ENCODE assay signal across 24 cellular contexts in the genomic region with DNA sequence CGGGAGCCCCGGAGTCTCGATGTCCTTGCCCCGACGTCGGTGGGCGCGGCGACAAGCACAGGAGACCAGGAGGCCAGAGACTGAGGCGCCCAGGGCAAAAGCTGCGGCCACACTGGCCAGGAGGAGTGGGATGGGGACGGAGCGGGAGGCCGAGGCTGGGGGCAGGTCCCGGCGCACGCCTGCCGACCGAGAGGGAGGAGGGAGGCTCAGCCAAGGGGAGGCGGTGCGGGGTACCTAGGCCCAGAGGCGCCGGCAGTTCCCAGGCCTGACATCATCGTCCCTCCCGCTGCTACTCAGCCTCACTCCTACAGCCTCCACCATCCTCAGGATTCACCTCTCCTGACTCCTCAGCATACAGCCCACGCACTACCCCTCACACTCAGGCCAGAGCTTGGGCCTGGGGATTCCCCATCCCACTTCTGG. TPM values are rescaled to one million over a fixed set of nuclear protein-coding genes. Genes with fewer than 3 reads are reported as not detected.
A peak's percentile ranks its signal among the peaks of the same experiment; 100 is the strongest.
DNase-seq lines count a peak whose midpoint lies in the region; ATAC-seq and TF ChIP-seq lines count a peak whose summit lies in the region.
"Had no signal": no experiment of that assay in that cellular context is flagged by ENCODE, and none has a peak within 500 bp of the region (broad histone marks: within the 10 kb centered on the region; RNA-seq: fewer than 3 reads in every experiment).

No MANE protein-coding gene starts in this region.

- H3K27me3 ChIP-seq in IMR-90 (ENCODE audit: control insufficient read depth, insufficient read depth, low read length) (peaks cover 9% of the 10 kb centered on the region), iPS-15b (ENCODE audit: control insufficient read depth, insufficient read depth, low read length) (peaks cover 6% of the 10 kb centered on the region), osteoblast (ENCODE audit: insufficient read depth, low read length) (no peaks in the 10 kb centered on the region)
- H3K27me3 ChIP-seq: ascending aorta, heart left ventricle, sigmoid colon, upper lobe of right lung had no signal

- H3K4me2 ChIP-seq in IMR-90 (ENCODE audit: low read depth, low read length) (no peak overlapping the region), osteoblast (ENCODE audit: insufficient read depth, low read length) (no peak overlapping the region)

- no peak for TF ChIP-seq RAD21 in IMR-90 (IDR thresholded peaks at IDR 0.05; ENCODE audit: low read length)

- H4K20me1 ChIP-seq in IMR-90 (ENCODE audit: insufficient read depth, low read length), result no peaks in the 10 kb centered on the region
- no peaks in the 10 kb centered on the region for H4K20me1 ChIP-seq in osteoblast (ENCODE audit: insufficient read depth, low read length)

- TF ChIP-seq POLR2A in IMR-90 (IDR thresholded peaks at IDR 0.05; ENCODE audit: low read depth, low read length), result no peak

- TF ChIP-seq CTCF in IMR-90 (conservative IDR thresholded peaks at IDR 0.05; ENCODE audit: low read depth, low read length), result no peak
- TF ChIP-seq CTCF in osteoblast (IDR thresholded peaks at IDR 0.05; ENCODE audit: extremely low read depth, low read depth, low read length), result no peak

- H2AK5ac ChIP-seq in IMR-90 (ENCODE audit: low read depth, low read length), result no peak overlapping the region

- peak; percentile 15 for DNase-seq in DMS53 (lab: John Stamatoyannopoulos, UW)
- no peak for DNase-seq in DMS53 treated with DMSO at 0.1 percent for 48 hours (lab: John Stamatoyannopoulos, UW; ENCODE audit: unreplicated experiment)
- peak; percentile 28 for DNase-seq in IMR-90
- DNase-seq in osteoblast (ENCODE audit: insufficient read length, low spot score, missing footprints), result peak; percentile 80
- DNase-seq in DMS 273 (lab: John Stamatoyannopoulos, UW; ENCODE audit: unreplicated experiment), result no peak
- no peak for DNase-seq in SW 1271 (lab: John Stamatoyannopoulos, UW)
- no peak for DNase-seq in SIG-M5 (lab: John Stamatoyannopoulos, UW)
- DNase-seq: activated CD8-positive, alpha-beta T cell treated with anti-CD3 and anti-CD28 coated beads for 36 hours; activated naive CD4-positive, alpha-beta T cell treated with Interleukin-2 at 50 U/mL for 16 hours; activated T-cell treated with anti-CD3 and anti-CD28 coated beads, Interleukin-2, amount 50 U/mL, for 1 hour; heart left ventricle; NCI-H1436 treated with DMSO at 0.1 percent for 48 hours; NCI-H526; SHP77 treated with DMSO at 0.1 percent for 48 hours; sigmoid colon; stimulated activated naive CD4-positive, alpha-beta T cell treated with Interleukin-2 at 50 U/mL for 16 hours; T-helper 17 cell; upper lobe of right lung had no signal

- H3K9ac ChIP-seq in IMR-90 (ENCODE audit: low read depth, low read length), result no peak overlapping the region
- no peak overlapping the region for H3K9ac ChIP-seq in iPS-15b (ENCODE audit: low read depth, low read length)

- H2AK9ac ChIP-seq in IMR-90 (replicated peaks; ENCODE audit: low read depth, low read length, poor library complexity), result no peak overlapping the region

- no peaks in the 10 kb centered on the region for H3K79me2 ChIP-seq in osteoblast (ENCODE audit: insufficient read depth, low read length)

- no peaks in the 10 kb centered on the region for H3K9me1 ChIP-seq in IMR-90 (ENCODE audit: insufficient read depth, low read length)

- no peak overlapping the region for H3K18ac ChIP-seq in IMR-90 (ENCODE audit: low read depth, low read length)

- H3K9me3 ChIP-seq in IMR-90 (ENCODE audit: control insufficient read depth, insufficient read depth, low read length), result no peaks in the 10 kb centered on the region
- H3K9me3 ChIP-seq in iPS-15b (ENCODE audit: control insufficient read depth, insufficient read depth, low read length), result no peaks in the 10 kb centered on the region
- H3K9me3 ChIP-seq in osteoblast (ENCODE audit: low read depth, low read length), result no peaks in the 10 kb centered on the region
- H3K9me3 ChIP-seq: ascending aorta, heart left ventricle, neutrophil, sigmoid colon, upper lobe of right lung had no signal

- POLR2A ChIA-PET in IMR-90 (lab: Charles Lee; ENCODE audit: unreplicated experiment), result no interaction called here

- H3K4me1 ChIP-seq in IMR-90 (ENCODE audit: control insufficient read depth, insufficient read depth, low read length), result no peaks in the 10 kb centered on the region
- H3K4me1 ChIP-seq in iPS-15b (ENCODE audit: control insufficient read depth, insufficient read depth, low read length), result no peaks in the 10 kb centered on the region
- peaks cover 10% of the 10 kb centered on the region for H3K4me1 ChIP-seq in osteoblast (ENCODE audit: insufficient read depth, low read length)
- H3K4me1 ChIP-seq: ascending aorta had no signal

- CTCF ChIA-PET in IMR-90 (lab: Yijun Ruan, JAX), result no interaction called here

- in situ Hi-C loops in IMR-90 (cut with MboI; ENCODE audit: low sequenced_read_pairs), result no loop called here

- H3K23ac ChIP-seq in IMR-90 (ENCODE audit: low read depth, low read length), result no peak overlapping the region

- no peak overlapping the region for H2BK5ac ChIP-seq in IMR-90 (ENCODE audit: low read depth, low read length, poor library complexity, severe bottlenecking)

- H3K27ac ChIP-seq in IMR-90 (ENCODE audit: insufficient read depth, low read length), result no peak overlapping the region
- H3K27ac ChIP-seq in osteoblast (ENCODE audit: low read depth, low read length), result no peak overlapping the region
- H3K27ac ChIP-seq: 22Rv1, ascending aorta, heart left ventricle, neutrophil, sigmoid colon, upper lobe of right lung had no signal

- H3K4ac ChIP-seq in IMR-90 (ENCODE audit: low read depth, low read length), result no peak overlapping the region

- H4K91ac ChIP-seq in IMR-90 (ENCODE audit: insufficient read depth, low read depth, low read length), result no peak overlapping the region

- dilution Hi-C loops in IMR-90 (cut with HindIII; ENCODE audit: low sequenced_read_pairs, unreplicated experiment), result no loop called here

- H2AFZ ChIP-seq in IMR-90 (replicated peaks; ENCODE audit: low read length, poor library complexity) (no peak overlapping the region), osteoblast (ENCODE audit: low read length) (no peak overlapping the region)

- 75% methylated on average over 14 of the region's 26 CpGs; no CpG with 5 or more reads in 1 of the 2 experiments for WGBS in IMR-90 (ENCODE audit: extremely low coverage in 2 of 2, insufficient read length in 1 of 2), 2 experiments

- BruUV-seq in IMR-90 (replicated peaks; lab: Mats Ljungman, UMichigan), result no TSS peak

- H4K8ac ChIP-seq in IMR-90 (ENCODE audit: low read depth in 2 of 2, low read length in 2 of 2), result no peak overlapping the region

- H3K36me3 ChIP-seq in IMR-90 (ENCODE audit: control insufficient read depth, insufficient read depth, low read length), result peaks cover 7% of the 10 kb centered on the region; the same call in 1 of the 2 replicates
- H3K36me3 ChIP-seq in iPS-15b (ENCODE audit: control insufficient read depth, insufficient read depth, low read length), result peaks cover 10% of the 10 kb centered on the region
- no peaks in the 10 kb centered on the region for H3K36me3 ChIP-seq in osteoblast (ENCODE audit: insufficient read depth, low read length)
- H3K36me3 ChIP-seq: neutrophil, upper lobe of right lung had no signal

- intact Hi-C loops in IMR-90 (cut with micrococcal nuclease), result no loop called here

- H4K5ac ChIP-seq in IMR-90 (ENCODE audit: low read depth, low read length), result no peak overlapping the region

- H2BK15ac ChIP-seq in IMR-90 (ENCODE audit: low read depth, low read length), result no peak overlapping the region

- H3K4me3 ChIP-seq in IMR-90 (ENCODE audit: insufficient read depth, low read depth, low read length), result no peak overlapping the region
- H3K4me3 ChIP-seq in iPS-15b (ENCODE audit: low read depth, low read length), result peak overlapping the region; percentile 42
- H3K4me3 ChIP-seq in osteoblast (ENCODE audit: insufficient read depth, low read length), result no peak overlapping the region
- H3K4me3 ChIP-seq: ascending aorta, heart left ventricle, upper lobe of right lung had no signal

- H2BK20ac ChIP-seq in IMR-90 (ENCODE audit: low read depth, low read length), result no peak overlapping the region

- H3K56ac ChIP-seq in IMR-90 (ENCODE audit: extremely low read depth, insufficient read depth, low read length), result no peak overlapping the region

- H3K14ac ChIP-seq in IMR-90 (replicated peaks; ENCODE audit: low read depth, low read length), result no peak overlapping the region

- H2BK120ac ChIP-seq in IMR-90 (ENCODE audit: low read depth, low read length), result no peak overlapping the region

- H3K79me1 ChIP-seq in IMR-90 (ENCODE audit: low read depth in 1 of 2, low read length in 2 of 2), result no peaks in the 10 kb centered on the region

- ATAC-seq in IMR-90 (ENCODE audit: low read depth), result no peak
- ATAC-seq: activated CD8-positive, alpha-beta T cell treated with anti-CD3 and anti-CD28 coated beads for 36 hours; T-helper 17 cell had no signal

TF ChIP-seq in IMR-90, 13 proteins besides CTCF, POLR2A, EP300 and RAD21 (continues in another document):
- TF ChIP-seq SMC3 (IDR thresholded peaks at IDR 0.05; ENCODE audit: low read depth, low read length), result no peak

RNA-seq across cellular contexts. Expression of a gene that starts 13.1 kb away (rescaled TPM):
- total RNA-seq in IMR-90 (2012; rRNA removed) (0.36 and 0.56 TPM in 2 replicates), osteoblast (1.5 and 2.2 TPM in 2 replicates)
- polyA plus RNA-seq in IMR-90 (2012; rRNA removed), result 2.0 and 2.6 TPM in 2 replicates
- 1.6 and 17.4 TPM in 2 replicates for polyA plus RNA-seq in IMR-90 (2012; cell fraction: cytosol; rRNA removed)
- 16.8 and 119 TPM in 2 replicates for polyA plus RNA-seq in IMR-90 (2012; cell fraction: nucleus; rRNA removed; ENCODE audit: low replicate concordance)

RNA-seq across cellular contexts. Expression of a gene that starts 23.1 kb away (rescaled TPM):
- total RNA-seq in IMR-90 (2012; rRNA removed), result not detected in 2 replicates
- not detected in 2 replicates for polyA plus RNA-seq in IMR-90 (2012; rRNA removed)
- polyA plus RNA-seq in IMR-90 (2012; cell fraction: cytosol; rRNA removed), result not detected in 2 replicates
- not detected in 2 replicates for polyA plus RNA-seq in IMR-90 (2012; cell fraction: nucleus; rRNA removed; ENCODE audit: low replicate concordance)
- not detected in 2 replicates for total RNA-seq in osteoblast
- total RNA-seq: ascending aorta had no signal

RNA-seq across cellular contexts. Expression of a gene that starts 32.4 kb away (rescaled TPM):
- 9.2 and 10.4 TPM in 2 replicates for total RNA-seq in IMR-90 (2012; rRNA removed)
- 5.0 and 5.9 TPM in 2 replicates for polyA plus RNA-seq in IMR-90 (2012; rRNA removed)
- 2.3 and 3.1 TPM in 2 replicates for polyA plus RNA-seq in IMR-90 (2012; cell fraction: cytosol; rRNA removed)
- polyA plus RNA-seq in IMR-90 (2012; cell fraction: nucleus; rRNA removed; ENCODE audit: low replicate concordance), result 2.6 and 6.2 TPM in 2 replicates
- 10.6 and 12.7 TPM in 2 replicates for total RNA-seq in osteoblast

RNA-seq across cellular contexts. Expression of a gene that starts 32.6 kb away (rescaled TPM):
- total RNA-seq in IMR-90 (2012; rRNA removed) (22.2 and 27.4 TPM in 2 replicates), osteoblast (25.3 and 26.8 TPM in 2 replicates)
- 33.2 and 35.3 TPM in 2 replicates for polyA plus RNA-seq in IMR-90 (2012; rRNA removed)
- polyA plus RNA-seq in IMR-90 (2012; cell fraction: cytosol; rRNA removed), result 15.6 and 31.7 TPM in 2 replicates
- 20.3 and 49.2 TPM in 2 replicates for polyA plus RNA-seq in IMR-90 (2012; cell fraction: nucleus; rRNA removed; ENCODE audit: low replicate concordance)

RNA-seq across cellular contexts. Expression of a gene that starts 42.4 kb away (rescaled TPM):
- total RNA-seq in IMR-90 (2012; rRNA removed) (not detected in 2 replicates), osteoblast (0.36 TPM in 1 of 2 replicates, not detected in the other)
- 0.22 and 0.27 TPM in 2 replicates for polyA plus RNA-seq in IMR-90 (2012; rRNA removed)
- polyA plus RNA-seq in IMR-90 (2012; cell fraction: cytosol; rRNA removed), result 0.12 and 0.36 TPM in 2 replicates
- polyA plus RNA-seq in IMR-90 (2012; cell fraction: nucleus; rRNA removed; ENCODE audit: low replicate concordance), result 0.63 and 0.87 TPM in 2 replicates
- total RNA-seq: ascending aorta, cerebellum, mononuclear cell, upper lobe of right lung had no signal
- polyA plus RNA-seq: heart left ventricle had no signal

Comparison
In these comparisons a context has a peak if more than half of its experiments do, and no peak if none do; other contexts are left out.
1. DNase-seq: peak in DMS53 (single experiment), IMR-90 (single experiment) and osteoblast (single experiment); none in DMS53 treated with DMSO at 0.1 percent for 48 hours (single experiment), DMS 273 (single experiment), SW 1271 (0 of 2) and SIG-M5 (single experiment).